In the genomic region with DNA sequence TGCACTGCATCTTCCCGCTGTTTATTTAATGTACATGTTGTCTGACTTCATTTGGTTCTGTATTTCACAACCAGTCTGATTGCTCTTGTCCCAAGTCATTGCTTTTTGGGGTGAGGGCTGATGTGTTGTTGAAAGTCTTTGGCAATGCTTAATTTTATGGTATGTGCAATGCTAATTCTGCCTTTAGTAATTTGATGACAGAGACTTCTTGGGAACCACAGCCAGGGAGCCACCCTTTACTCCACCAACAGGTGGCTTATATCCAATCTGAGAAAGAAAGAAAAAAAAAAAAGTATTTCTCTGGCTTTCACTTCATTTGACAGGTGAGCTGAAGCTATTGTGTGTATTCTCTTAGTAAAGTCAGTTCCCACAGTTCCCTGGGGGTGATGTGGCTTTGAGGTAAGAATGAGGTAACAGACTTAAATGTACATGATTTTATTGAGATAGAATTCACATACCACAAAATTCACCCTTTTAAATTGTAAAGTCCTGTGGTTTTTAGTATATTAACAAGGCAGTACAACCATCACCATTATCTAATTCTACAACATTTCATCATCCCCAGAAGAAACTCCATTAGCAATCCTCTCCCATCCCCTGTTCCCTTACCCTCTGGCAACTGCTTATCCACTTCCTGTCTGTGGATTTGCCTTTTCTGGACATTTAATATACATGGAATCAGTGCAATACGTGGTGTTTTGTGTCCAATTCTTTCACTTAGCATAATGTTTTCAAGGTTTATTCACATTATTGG, we compare ENCODE assay signal across 18 cellular contexts.
DNase-seq lines count a peak whose midpoint lies in the region; ATAC-seq and TF ChIP-seq lines count a peak whose summit lies in the region.
"Had no signal": no experiment of that assay in that cellular context is flagged by ENCODE, and none has a peak within 500 bp of the region (broad histone marks: within the 10 kb centered on the region; RNA-seq: fewer than 3 reads in every experiment).

No MANE protein-coding gene starts in this region.

- H3K27ac Mint-ChIP-seq in GM23338 = no peak overlapping the region
- H3K27ac Mint-ChIP-seq in naive thymus-derived CD4-positive, alpha-beta T cell = peak overlapping the region in 3 of 9 donors; percentile 30 to 38 (median 37)
- H3K27ac Mint-ChIP-seq: naive B cell; T-helper 1 cell treated with Interleukin-12 subunit alpha and Interleukin-12 subunit beta and Interleukin-4 antibody, amounts not matched to agents 30 μg/mL and 1 μg/mL, for 36 hours had no signal

- H2AFZ ChIP-seq in GM23338 = no peak overlapping the region

- no peaks in the 10 kb centered on the region for H3F3A ChIP-seq in GM23338 (replicated peaks; ENCODE audit: low read depth)

- H3K4me1 ChIP-seq in GM23338 (ENCODE audit: insufficient read depth) (peaks cover 42% of the 10 kb centered on the region), Peyer's patch (peaks cover 0 to 24% (median 3%) of the 10 kb centered on the region in 4 donors)
- peaks cover 4 to 16% of the 10 kb centered on the region in 2 donors for H3K4me1 ChIP-seq in naive thymus-derived CD4-positive, alpha-beta T cell (ENCODE audit: control insufficient read depth in 2 of 2, insufficient read depth in 2 of 2, low read length in 2 of 2)

- H3K4me2 ChIP-seq in GM23338 = peak overlapping the region; percentile 46

- H3K9me3 Mint-ChIP-seq in GM23338 = no peaks in the 10 kb centered on the region
- H3K9me3 Mint-ChIP-seq in naive thymus-derived CD4-positive, alpha-beta T cell = no peaks in the 10 kb centered on the region
- H3K9me3 Mint-ChIP-seq: T-helper 1 cell treated with Interleukin-12 subunit alpha and Interleukin-12 subunit beta and Interleukin-4 antibody, amounts not matched to agents 30 μg/mL and 1 μg/mL, for 36 hours had no signal

- peak overlapping the region; percentile 26; the same call in 1 of the 2 replicates for H3K27ac ChIP-seq in GM23338 (ENCODE audit: low read depth)
- H3K27ac ChIP-seq in naive thymus-derived CD4-positive, alpha-beta T cell (ENCODE audit: low read depth, low read length) = no peak overlapping the region
- no peak overlapping the region for H3K27ac ChIP-seq in Peyer's patch
- H3K27ac ChIP-seq: adrenal gland had no signal

- H3K9me2 ChIP-seq in GM23338 (ENCODE audit: insufficient read depth) = no peaks in the 10 kb centered on the region

- no peaks in the 10 kb centered on the region for H3K9me3 ChIP-seq in naive thymus-derived CD4-positive, alpha-beta T cell (ENCODE audit: control insufficient read depth in 2 of 3, low read length in 3 of 3)
- H3K9me3 ChIP-seq in Peyer's patch = no peaks in the 10 kb centered on the region
- H3K9me3 ChIP-seq: adrenal gland had no signal

- H3K36me3 Mint-ChIP-seq in GM23338 (ENCODE audit: low read depth) = no peaks in the 10 kb centered on the region
- H3K36me3 Mint-ChIP-seq in naive thymus-derived CD4-positive, alpha-beta T cell = no peaks in the 10 kb centered on the region
- H3K36me3 Mint-ChIP-seq: naive B cell had no signal

- DNase-seq in GM23338 (ENCODE audit: low spot score) (no peak), NCI-H226 (peak; percentile 74), dedifferentiated amniotic fluid mesenchymal stem cell (ENCODE audit: extremely low spot score) (peak; percentile 21), Peyer's patch (no peak), NCI-H2227 treated with DMSO at 0.1 percent for 48 hours (lab: John Stamatoyannopoulos, UW) (no peak), cardiac septum (ENCODE audit: low spot score) (no peak)
- no peak for DNase-seq in naive thymus-derived CD4-positive, alpha-beta T cell
- DNase-seq: activated CD4-positive, alpha-beta T cell treated with anti-CD3 and anti-CD28 coated beads for 4 hours; adrenal gland; GF-D8; left ventricle myocardium superior; naive B cell; NCI-H1105; NCI-H446 treated with DMSO at 0.1 percent for 48 hours; PC-3; stimulated activated CD4-positive, alpha-beta T cell treated with anti-CD3 and anti-CD28 coated beads, Interleukin-2, amount 100 ng/mL, for 24 hours; trophoblast cell had no signal

- no peaks in the 10 kb centered on the region for H4K20me1 ChIP-seq in GM23338 (replicated peaks; ENCODE audit: insufficient read depth)

- no peak for TF ChIP-seq POLR2A in Peyer's patch (IDR thresholded peaks at IDR 0.05)

- peak in 1 of 2 experiments; percentile 31; a peak in 1 of 4 replicates for TF ChIP-seq CTCF in GM23338 (conservative IDR thresholded peaks at IDR 0.05; ENCODE audit: low read depth in 2 of 2)
- no peak for TF ChIP-seq CTCF in Peyer's patch (IDR thresholded peaks at IDR 0.05)

- H3K27me3 Mint-ChIP-seq in GM23338 (ENCODE audit: insufficient read depth, low read depth, poor library complexity) = peaks cover 19% of the 10 kb centered on the region
- H3K27me3 Mint-ChIP-seq in naive thymus-derived CD4-positive, alpha-beta T cell = peaks cover 0 to 6% (median 0%) of the 10 kb centered on the region in 5 donors

- intact Hi-C loops in naive thymus-derived CD4-positive, alpha-beta T cell (cut with micrococcal nuclease) = no loop called here
- intact Hi-C loops in cardiac septum (cut with DNase I) = no loop called here

- no peaks in the 10 kb centered on the region for H3K36me3 ChIP-seq in GM23338 (ENCODE audit: insufficient read depth)
- no peaks in the 10 kb centered on the region for H3K36me3 ChIP-seq in naive thymus-derived CD4-positive, alpha-beta T cell (ENCODE audit: control insufficient read depth in 2 of 3, insufficient read depth in 3 of 3, low read length in 3 of 3)
- no peaks in the 10 kb centered on the region for H3K36me3 ChIP-seq in Peyer's patch
- H3K36me3 ChIP-seq: adrenal gland had no signal

- no peak for ATAC-seq in GM23338
- peak; percentile 24 for ATAC-seq in naive thymus-derived CD4-positive, alpha-beta T cell
- ATAC-seq: left ventricle myocardium superior, PC-3 had no signal

- no peak overlapping the region for H3K4me3 Mint-ChIP-seq in GM23338
- H3K4me3 Mint-ChIP-seq in naive thymus-derived CD4-positive, alpha-beta T cell = no peak overlapping the region
- H3K4me3 Mint-ChIP-seq: naive B cell; T-helper 1 cell treated with Interleukin-12 subunit alpha and Interleukin-12 subunit beta and Interleukin-4 antibody, amounts not matched to agents 30 μg/mL and 1 μg/mL, for 36 hours had no signal

- H3K79me2 ChIP-seq in GM23338 (replicated peaks; ENCODE audit: insufficient read depth) = peaks cover 52% of the 10 kb centered on the region

- H3K4me3 ChIP-seq in GM23338 = no peak overlapping the region
- H3K4me3 ChIP-seq in naive thymus-derived CD4-positive, alpha-beta T cell (ENCODE audit: low read length) = no peak overlapping the region
- H3K4me3 ChIP-seq in Peyer's patch = no peak overlapping the region
- H3K4me3 ChIP-seq: adrenal gland had no signal

- H3K27me3 ChIP-seq in GM23338 (ENCODE audit: insufficient read depth) (no peaks in the 10 kb centered on the region), Peyer's patch (no peaks in the 10 kb centered on the region)
- no peaks in the 10 kb centered on the region for H3K27me3 ChIP-seq in naive thymus-derived CD4-positive, alpha-beta T cell (ENCODE audit: control insufficient read depth in 2 of 2, insufficient read depth in 2 of 2, low read length in 2 of 2)
- H3K27me3 ChIP-seq: adrenal gland had no signal

- CTCF ChIA-PET in naive thymus-derived CD4-positive, alpha-beta T cell (lab: Charles Lee) = no interaction called here

- POLR2A ChIA-PET in naive thymus-derived CD4-positive, alpha-beta T cell (lab: Charles Lee) = no interaction called here

- H3K4me1 Mint-ChIP-seq in GM23338 = peaks cover 52% of the 10 kb centered on the region
- peaks cover 25 to 94% (median 76%) of the 10 kb centered on the region in 7 donors for H3K4me1 Mint-ChIP-seq in naive thymus-derived CD4-positive, alpha-beta T cell

TF ChIP-seq in GM23338, 12 proteins besides CTCF, POLR2A, EP300 and RAD21 (continues in another document):
- TF ChIP-seq STAT1 (IDR thresholded peaks at IDR 0.05; ENCODE audit: unreplicated experiment) (no peak), JUNB (IDR thresholded peaks at IDR 0.05; ENCODE audit: unreplicated experiment) (no peak), ZNF331 (CRISPR knock-in tag; IDR thresholded peaks at IDR 0.05; ENCODE audit: low read depth) (no peak), CREB1 (CRISPR knock-in tag; IDR thresholded peaks at IDR 0.05; ENCODE audit: low read depth) (no peak), ZNF114 (CRISPR knock-in tag; IDR thresholded peaks at IDR 0.05) (no peak), POLR2AphosphoS5 (IDR thresholded peaks at IDR 0.05; ENCODE audit: low read depth) (no peak), NANOG (IDR thresholded peaks at IDR 0.05; ENCODE audit: borderline replicate concordance) (no peak), EZH2 (IDR thresholded peaks at IDR 0.05; ENCODE audit: low read depth, unreplicated experiment) (no peak), EZH2phosphoT487 (IDR thresholded peaks at IDR 0.05; ENCODE audit: unreplicated experiment) (no peak), REST (IDR thresholded peaks at IDR 0.05; ENCODE audit: unreplicated experiment) (no peak)

Comparison
In these comparisons a context has a peak if more than half of its experiments do, and no peak if none do; other contexts are left out.
1. DNase-seq: peak in NCI-H226 (single experiment) and dedifferentiated amniotic fluid mesenchymal stem cell (single experiment); none in GM23338 (single experiment), naive thymus-derived CD4-positive, alpha-beta T cell (0 of 9), Peyer's patch (0 of 3), NCI-H2227 treated with DMSO at 0.1 percent for 48 hours (single experiment) and cardiac septum (single experiment).